8 cellular contexts compared by ENCODE assay signal in the genomic region with DNA sequence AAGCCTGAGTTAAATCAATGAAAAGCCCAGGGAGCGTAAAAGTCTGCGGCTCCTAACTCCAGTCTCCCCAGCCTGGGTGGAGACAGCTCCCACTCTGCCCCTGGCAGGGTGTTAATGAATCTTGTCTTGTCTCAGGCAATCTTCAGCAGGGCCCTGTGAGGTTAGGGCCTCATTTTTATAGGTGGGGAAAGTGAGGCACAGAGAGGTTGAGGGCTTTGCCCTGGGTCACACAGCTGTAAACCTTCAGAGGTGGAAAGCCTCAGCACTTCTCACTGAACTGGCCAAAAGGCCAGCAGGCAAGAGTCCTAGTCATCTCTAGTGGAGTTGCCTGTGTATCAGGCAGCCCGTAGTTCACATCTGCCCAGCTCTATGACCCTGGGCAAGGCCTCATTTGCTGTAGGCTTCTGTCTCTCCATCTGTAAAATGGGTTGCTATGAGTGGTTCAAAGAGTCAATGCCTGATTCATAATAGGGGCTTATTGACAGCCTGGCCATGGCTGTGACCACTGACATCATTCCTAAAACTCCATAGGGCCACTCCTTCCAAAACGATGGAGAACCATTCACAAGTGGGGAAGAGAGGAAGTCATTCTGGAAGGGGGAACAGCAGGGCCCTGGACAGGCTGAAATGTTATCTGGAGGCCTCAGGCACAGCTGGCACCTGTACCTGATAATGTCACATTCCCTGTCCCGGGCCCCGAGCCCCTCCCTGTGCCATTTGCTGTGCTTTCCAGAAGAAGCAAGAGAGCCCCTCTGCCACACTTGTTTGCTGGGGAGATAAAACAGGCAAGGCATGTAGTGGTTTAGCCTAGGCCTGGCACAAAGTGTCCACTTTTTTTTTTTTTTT. TPM values are rescaled to one million over a fixed set of nuclear protein-coding genes. Genes with fewer than 3 reads are reported as not detected.
A peak's percentile ranks its signal among the peaks of the same experiment; 100 is the strongest.
DNase-seq lines count a peak whose midpoint lies in the region; ATAC-seq and TF ChIP-seq lines count a peak whose summit lies in the region.
"Had no signal": no experiment of that assay in that cellular context is flagged by ENCODE, and none has a peak within 500 bp of the region (broad histone marks: within the 10 kb centered on the region; RNA-seq: fewer than 3 reads in every experiment).

No MANE protein-coding gene starts in this region.

- H2AFZ ChIP-seq in IMR-90 (replicated peaks; ENCODE audit: low read length, poor library complexity) = peak overlapping the region; percentile 93

- TF ChIP-seq RAD21 in IMR-90 (IDR thresholded peaks at IDR 0.05; ENCODE audit: low read length) = no peak

- H2BK20ac ChIP-seq in IMR-90 (ENCODE audit: low read depth, low read length) = no peak overlapping the region

- DNase-seq in IMR-90 (no peak), adrenal gland (no peak), right lobe of liver (no peak), HAP-1 (ENCODE audit: low spot score in 2 of 2) (no peak), DMS114 treated with DMSO at 0.1 percent for 48 hours (lab: John Stamatoyannopoulos, UW; ENCODE audit: unreplicated experiment) (no peak)

- no peaks in the 10 kb centered on the region for H3K9me1 ChIP-seq in IMR-90 (ENCODE audit: insufficient read depth, low read length)

- H3K27ac ChIP-seq in IMR-90 (ENCODE audit: insufficient read depth, low read length) = peak overlapping the region; percentile 62; the same call in 1 of the 2 replicates
- peak overlapping the region; percentile 63 to 93 (median 80) for H3K27ac ChIP-seq in adrenal gland
- peak overlapping the region; percentile 71 to 96 (median 84) for H3K27ac ChIP-seq in right lobe of liver
- peak overlapping the region; percentile 91 for H3K27ac ChIP-seq in subcutaneous abdominal adipose tissue (ENCODE audit: low read depth, low read length)

- CTCF ChIA-PET in IMR-90 (lab: Yijun Ruan, JAX) = no interaction called here

- intact Hi-C loops in IMR-90 (cut with micrococcal nuclease) (no loop called here), adrenal gland (cut with DNase I) (no loop called here), right lobe of liver (cut with DNase I) (no loop called here)

- ATAC-seq in IMR-90 (ENCODE audit: low read depth) (no peak), right lobe of liver (no peak), GM21528 (IDR thresholded peaks at IDR 0.05; ENCODE audit: low FRiP score, unreplicated experiment) (no peak)

- H3K36me3 ChIP-seq in IMR-90 (ENCODE audit: control insufficient read depth, insufficient read depth, low read length) (0 out of 2 replicates have a peak, but pooled peaks cover 2% of the 10 kb centered on the region), adrenal gland (replicated peaks in 1 of 2) (no peaks in the 10 kb centered on the region), right lobe of liver (peaks cover 0 to 2% (median 0%) of the 10 kb centered on the region in 4 donors), subcutaneous abdominal adipose tissue (ENCODE audit: control insufficient read depth in 5 of 5, insufficient read depth in 5 of 5, low read length in 5 of 5) (peaks cover 0 to 28% (median 16%) of the 10 kb centered on the region in 5 donors), HAP-1 (replicated peaks) (no peaks in the 10 kb centered on the region)

- H3K9me3 ChIP-seq in IMR-90 (ENCODE audit: control insufficient read depth, insufficient read depth, low read length) (no peaks in the 10 kb centered on the region), adrenal gland (replicated peaks in 1 of 3) (no peaks in the 10 kb centered on the region), right lobe of liver (no peaks in the 10 kb centered on the region), subcutaneous abdominal adipose tissue (ENCODE audit: control insufficient read depth in 5 of 5, low read length in 5 of 5) (no peaks in the 10 kb centered on the region), HAP-1 (no peaks in the 10 kb centered on the region)

- H3K79me1 ChIP-seq in IMR-90 (ENCODE audit: low read depth in 1 of 2, low read length in 2 of 2) = no peaks in the 10 kb centered on the region; a peak in 1 of 4 replicates

- TF ChIP-seq POLR2A in IMR-90 (IDR thresholded peaks at IDR 0.05; ENCODE audit: low read depth, low read length) = no peak
- TF ChIP-seq POLR2A in adrenal gland (IDR thresholded peaks at IDR 0.05) = no peak
- no peak for TF ChIP-seq POLR2A in right lobe of liver (IDR thresholded peaks at IDR 0.05)

- peak overlapping the region; percentile 86 for H2AK9ac ChIP-seq in IMR-90 (replicated peaks; ENCODE audit: low read depth, low read length, poor library complexity)

- WGBS in IMR-90 (ENCODE audit: extremely low coverage in 2 of 2, insufficient read length in 1 of 2), 2 experiments = 70% methylated on average over 2 of the region's 6 CpGs; no CpG with 5 or more reads in 1 of the 2 experiments
- WGBS in adrenal gland, 4 donors = 60 to 70% (median 67%) methylated on average over 6 of the region's 6 CpGs
- WGBS in right lobe of liver (ENCODE audit: insufficient coverage, low coverage, low lambda C conversion rate, missing lambda C conversion rate) = 25% methylated on average over 1 of the region's 6 CpGs

- peak overlapping the region; percentile 69 for H3K4me2 ChIP-seq in IMR-90 (ENCODE audit: low read depth, low read length)

- H4K91ac ChIP-seq in IMR-90 (ENCODE audit: insufficient read depth, low read depth, low read length) = no peak overlapping the region

- no TSS peak for BruUV-seq in IMR-90 (replicated peaks; lab: Mats Ljungman, UMichigan)

- no peak overlapping the region for H3K18ac ChIP-seq in IMR-90 (ENCODE audit: low read depth, low read length)

- in situ Hi-C loops in IMR-90 (cut with MboI; ENCODE audit: low sequenced_read_pairs) = no loop called here
- in situ Hi-C loops in HAP-1 (cut with MboI; ENCODE audit: low sequenced_read_pairs) = no loop called here

- H2BK120ac ChIP-seq in IMR-90 (ENCODE audit: low read depth, low read length) = no peak overlapping the region

- H3K4me3 ChIP-seq in IMR-90 (ENCODE audit: insufficient read depth, low read depth, low read length) = no peak overlapping the region
- peak overlapping the region in 1 of 4 donors; percentile 97 for H3K4me3 ChIP-seq in adrenal gland
- H3K4me3 ChIP-seq in right lobe of liver = peak overlapping the region in 2 of 3 donors; percentile 91 to 92
- peak overlapping the region; percentile 59 to 99 (median 64) for H3K4me3 ChIP-seq in subcutaneous abdominal adipose tissue (ENCODE audit: low read depth in 1 of 5, low read length in 5 of 5)
- H3K4me3 ChIP-seq in HAP-1 = no peak overlapping the region; the same call in 1 of the 2 replicates

- peak overlapping the region; percentile 48; the same call in 1 of the 2 replicates for H3K23ac ChIP-seq in IMR-90 (ENCODE audit: low read depth, low read length)

- H3K9ac ChIP-seq in IMR-90 (ENCODE audit: low read depth, low read length) (peak overlapping the region; percentile 42), subcutaneous abdominal adipose tissue (ENCODE audit: low read length in 5 of 5) (peak overlapping the region; percentile 60 to 77 (median 68))

- no peak overlapping the region for H2BK5ac ChIP-seq in IMR-90 (ENCODE audit: low read depth, low read length, poor library complexity, severe bottlenecking)

- peak overlapping the region; percentile 40; the same call in 1 of the 2 replicates for H3K4ac ChIP-seq in IMR-90 (ENCODE audit: low read depth, low read length)

- H4K20me1 ChIP-seq in IMR-90 (ENCODE audit: insufficient read depth, low read length) = no peaks in the 10 kb centered on the region

- peaks cover 7% of the 10 kb centered on the region for H3K4me1 ChIP-seq in IMR-90 (ENCODE audit: control insufficient read depth, insufficient read depth, low read length)
- peaks cover 20 to 35% of the 10 kb centered on the region in 2 donors for H3K4me1 ChIP-seq in adrenal gland (replicated peaks in 1 of 2)
- H3K4me1 ChIP-seq in right lobe of liver = peaks cover 0 to 32% (median 0%) of the 10 kb centered on the region in 4 donors
- peaks cover 0 to 70% (median 64%) of the 10 kb centered on the region in 5 donors for H3K4me1 ChIP-seq in subcutaneous abdominal adipose tissue (ENCODE audit: control insufficient read depth in 5 of 5, insufficient read depth in 5 of 5, low read length in 5 of 5)
- H3K4me1 ChIP-seq in HAP-1 = no peaks in the 10 kb centered on the region

- no peak overlapping the region for H2BK15ac ChIP-seq in IMR-90 (ENCODE audit: low read depth, low read length)

- TF ChIP-seq CTCF in IMR-90 (conservative IDR thresholded peaks at IDR 0.05; ENCODE audit: low read depth, low read length) (no peak), adrenal gland (IDR thresholded peaks at IDR 0.05) (no peak), right lobe of liver (IDR thresholded peaks at IDR 0.05) (no peak)

- dilution Hi-C loops in IMR-90 (cut with HindIII; ENCODE audit: low sequenced_read_pairs, unreplicated experiment) = no loop called here

- POLR2A ChIA-PET in IMR-90 (lab: Charles Lee; ENCODE audit: unreplicated experiment) = no interaction called here

- peak overlapping the region; percentile 56; the same call in 1 of the 2 replicates for H3K14ac ChIP-seq in IMR-90 (replicated peaks; ENCODE audit: low read depth, low read length)

- peak overlapping the region; percentile 1; the same call in 1 of the 2 replicates for H2AK5ac ChIP-seq in IMR-90 (ENCODE audit: low read depth, low read length)

- H3K27me3 ChIP-seq in IMR-90 (ENCODE audit: control insufficient read depth, insufficient read depth, low read length) (no peaks in the 10 kb centered on the region), adrenal gland (no peaks in the 10 kb centered on the region), right lobe of liver (no peaks in the 10 kb centered on the region), subcutaneous abdominal adipose tissue (ENCODE audit: control insufficient read depth in 5 of 5, insufficient read depth in 4 of 5, low read length in 5 of 5) (no peaks in the 10 kb centered on the region), HAP-1 (ENCODE audit: low read depth) (0 out of 2 replicates have a peak, but pooled peaks cover 2% of the 10 kb centered on the region)

- H3K56ac ChIP-seq in IMR-90 (ENCODE audit: extremely low read depth, insufficient read depth, low read length) = no peak overlapping the region

- H4K8ac ChIP-seq in IMR-90 (ENCODE audit: low read depth in 2 of 2, low read length in 2 of 2) = peak overlapping the region in 1 of 2 experiments; percentile 63; a peak in 2 of 4 replicates

- peak overlapping the region; percentile 30 for H4K5ac ChIP-seq in IMR-90 (ENCODE audit: low read depth, low read length)

RNA-seq across cellular contexts. Expression of a gene that starts 6.0 kb away (rescaled TPM):
- total RNA-seq in IMR-90 (2012; rRNA removed) (0.56 and 0.90 TPM in 2 replicates), adrenal gland (10 to 100 TPM; 30.3 to 89.2 (median 63.2) TPM), right lobe of liver (10 to 100 TPM in 5 of 6 experiments, 1 to 10 TPM in 1; 8.0 to 14.5 (median 12.9) TPM)
- polyA plus RNA-seq in IMR-90 (2012; rRNA removed) (3.4 and 3.6 TPM in 2 replicates), adrenal gland (10 to 100 TPM; 11.8 to 52.4 (median 26.3) TPM)
- polyA plus RNA-seq in IMR-90 (2012; cell fraction: cytosol; rRNA removed) = 1.9 and 2.8 TPM in 2 replicates
- polyA plus RNA-seq in IMR-90 (2012; cell fraction: nucleus; rRNA removed; ENCODE audit: low replicate concordance) = 13.5 and 15.7 TPM in 2 replicates

RNA-seq across cellular contexts. Expression of a gene that starts 49.4 kb away (rescaled TPM):
- total RNA-seq in IMR-90 (2012; rRNA removed) = 0.18 TPM in 1 of 2 replicates, not detected in the other
- not detected in 2 replicates for polyA plus RNA-seq in IMR-90 (2012; rRNA removed)
- 0.09 TPM in 1 of 2 replicates, not detected in the other for polyA plus RNA-seq in IMR-90 (2012; cell fraction: cytosol; rRNA removed)
- 0.60 TPM in 1 of 2 replicates, not detected in the other for polyA plus RNA-seq in IMR-90 (2012; cell fraction: nucleus; rRNA removed; ENCODE audit: low replicate concordance)
- total RNA-seq in adrenal gland = 1 to 10 TPM in 2 of 8 donors, under 1 TPM in 4, not detected in 2; 0.32 to 8.6 (median 0.74) TPM
- polyA plus RNA-seq in adrenal gland = 1 to 10 TPM in 1 of 3 donors, under 1 TPM in 2; 0.15 to 1.8 (median 0.51) TPM
- total RNA-seq in right lobe of liver = under 1 TPM in 1 of 6 experiments, not detected in 5; 0.31 TPM
- total RNA-seq: dermis microvascular lymphatic vessel endothelial cell had no signal

Comparison
In these comparisons a context has a peak if more than half of its experiments do, and no peak if none do; other contexts are left out.
1. H3K4me3 ChIP-seq: peak in right lobe of liver (2 of 3) and subcutaneous abdominal adipose tissue (5 of 5); none in IMR-90 (single experiment) and HAP-1 (single experiment).
2. Peak in every context shown above with its lines, with median percentiles within 50 percentile points of each other: H3K27ac ChIP-seq.